Comparison of ENCODE assay signal across 9 cellular contexts in the genomic region with DNA sequence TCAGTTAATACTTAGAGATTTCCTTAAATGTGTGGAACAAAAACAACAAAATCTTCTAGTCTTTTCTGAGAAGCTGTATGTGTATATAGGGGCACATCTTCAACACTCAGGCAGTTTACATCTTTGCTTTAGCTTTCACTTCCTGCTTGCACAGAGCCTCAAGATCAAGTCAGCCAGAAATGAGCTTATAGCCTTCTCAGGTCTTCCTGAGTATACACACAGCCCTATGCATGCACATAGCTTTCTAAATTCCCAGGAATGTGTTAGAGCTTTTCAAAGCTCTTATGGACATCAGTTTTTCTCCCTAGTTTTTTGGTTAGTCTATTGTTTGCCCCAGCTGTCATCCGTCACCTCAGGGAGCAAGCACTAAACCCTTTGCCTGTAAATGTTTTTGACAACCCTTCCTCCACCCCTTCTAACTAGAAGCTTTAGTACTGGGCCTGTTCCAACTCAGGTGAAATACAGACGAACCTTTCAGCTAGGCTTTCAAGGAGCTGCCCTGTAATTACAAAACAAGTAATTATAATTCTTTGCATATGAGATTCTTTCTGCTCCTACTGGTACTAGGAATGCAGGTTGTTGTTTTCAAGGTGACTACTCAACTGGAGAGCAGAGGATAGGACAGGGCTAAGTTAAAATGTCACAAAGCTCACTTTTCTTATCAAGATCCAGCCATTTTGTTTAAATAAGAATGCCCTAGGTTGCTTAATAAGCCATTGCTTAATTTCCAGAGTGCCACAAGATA. TPM values are rescaled to one million over a fixed set of nuclear protein-coding genes. Genes with fewer than 3 reads are reported as not detected.
A peak's percentile ranks its signal among the peaks of the same experiment; 100 is the strongest.
DNase-seq lines count a peak whose midpoint lies in the region; ATAC-seq lines count a peak whose summit lies in the region.
"Had no signal": no experiment of that assay in that cellular context is flagged by ENCODE, and none has a peak within 500 bp of the region (broad histone marks: within the 10 kb centered on the region; RNA-seq: fewer than 3 reads in every experiment).

No MANE protein-coding gene starts in this region.

- DNase-seq in activated naive CD4-positive, alpha-beta T cell treated with anti-CD3 and anti-CD28 coated beads, Interleukin-2, amount 10 ng/mL, durations not matched to agents 7 days and 5 days, result no peak
- DNase-seq in activated naive CD4-positive, alpha-beta T cell (lab: John Stamatoyannopoulos, UW), result no peak
- DNase-seq in T-cell, result no peak
- no peak for DNase-seq in HAP-1 (ENCODE audit: low spot score in 2 of 2)
- DNase-seq in stimulated activated naive CD4-positive, alpha-beta T cell treated with Interleukin-2 at 50 U/mL for 16 hours (lab: John Stamatoyannopoulos, UW), result no peak
- no peak for DNase-seq in activated T-cell treated with anti-CD3 and anti-CD28 coated beads, Interleukin-2, amount 50 U/mL, for 1 hour

- H3K4me3 Mint-ChIP-seq in activated naive CD4-positive, alpha-beta T cell treated with anti-CD3 and anti-CD28 coated beads, Interleukin-2, amount 10 ng/mL, durations not matched to agents 7 days and 5 days, result no peak overlapping the region
- peak overlapping the region in 1 of 3 donors; percentile 2 for H3K4me3 Mint-ChIP-seq in T-cell

- H3K27ac ChIP-seq in thymus (ENCODE audit: low read depth), result peak overlapping the region; percentile 32

- peaks cover 29% of the 10 kb centered on the region for H3K4me1 Mint-ChIP-seq in activated naive CD4-positive, alpha-beta T cell treated with anti-CD3 and anti-CD28 coated beads, Interleukin-2, amount 10 ng/mL, durations not matched to agents 7 days and 5 days
- H3K4me1 Mint-ChIP-seq in T-cell, result peaks cover 16 to 20% (median 20%) of the 10 kb centered on the region in 3 donors

- 80% methylated on average over 2 of the region's 2 CpGs for WGBS in thymus

- peak overlapping the region; percentile 87 for H3K27ac Mint-ChIP-seq in activated naive CD4-positive, alpha-beta T cell treated with anti-CD3 and anti-CD28 coated beads, Interleukin-2, amount 10 ng/mL, durations not matched to agents 7 days and 5 days
- H3K27ac Mint-ChIP-seq in T-cell, result peak overlapping the region; percentile 86 to 87

- H3K4me3 ChIP-seq in thymus (ENCODE audit: low read length), result no peak overlapping the region
- no peak overlapping the region for H3K4me3 ChIP-seq in HAP-1

- H3K27me3 ChIP-seq in thymus (ENCODE audit: control insufficient read depth, insufficient read depth), result no peaks in the 10 kb centered on the region
- H3K27me3 ChIP-seq in HAP-1 (ENCODE audit: low read depth), result no peaks in the 10 kb centered on the region

- peaks cover 3% of the 10 kb centered on the region for H3K27me3 Mint-ChIP-seq in activated naive CD4-positive, alpha-beta T cell treated with anti-CD3 and anti-CD28 coated beads, Interleukin-2, amount 10 ng/mL, durations not matched to agents 7 days and 5 days
- peaks cover 0 to 8% of the 10 kb centered on the region in 2 donors for H3K27me3 Mint-ChIP-seq in T-cell

- CTCF ChIA-PET in activated naive CD4-positive, alpha-beta T cell treated with anti-CD3 and anti-CD28 coated beads, Interleukin-2, amount 10 ng/mL, durations not matched to agents 7 days and 5 days (lab: Charles Lee), result interaction anchor here (0.7 to 1.5 kb wide), 3 partner anchors 8 to 282 kb away, joined by 3 to 7 read pairs (median 3); no protein-coding TSS in a partner anchor
- CTCF ChIA-PET in T-cell (lab: Charles Lee), result interaction anchor here in 1 of 2 donors (0.5 to 0.9 kb wide), 2 partner anchors 10 to 79 kb away, joined by 3 read pairs; no protein-coding TSS in a partner anchor

- H3K4me1 ChIP-seq in thymus (ENCODE audit: control insufficient read depth, insufficient read depth, low read length) (no peaks in the 10 kb centered on the region), HAP-1 (no peaks in the 10 kb centered on the region)

- H3K36me3 ChIP-seq in thymus (ENCODE audit: control insufficient read depth, insufficient read depth) (no peaks in the 10 kb centered on the region), HAP-1 (replicated peaks) (no peaks in the 10 kb centered on the region)

- POLR2A ChIA-PET in T-cell (lab: Charles Lee), result interaction anchor here in 1 of 2 donors (0.5 to 0.6 kb wide), 2 partner anchors 26 to 53 kb away, joined by 3 read pairs; no protein-coding TSS in a partner anchor

- H3K9me3 ChIP-seq in thymus (ENCODE audit: control insufficient read depth) (no peaks in the 10 kb centered on the region), HAP-1 (peaks cover 4% of the 10 kb centered on the region; the same call in 1 of the 2 replicates)

- H3K36me3 Mint-ChIP-seq in activated naive CD4-positive, alpha-beta T cell treated with anti-CD3 and anti-CD28 coated beads, Interleukin-2, amount 10 ng/mL, durations not matched to agents 7 days and 5 days, result peaks cover 12% of the 10 kb centered on the region
- H3K36me3 Mint-ChIP-seq in T-cell, result peaks cover 14% of the 10 kb centered on the region

- in situ Hi-C loops in HAP-1 (cut with MboI; ENCODE audit: low sequenced_read_pairs), result no loop called here

- H3K9me3 Mint-ChIP-seq in activated naive CD4-positive, alpha-beta T cell treated with anti-CD3 and anti-CD28 coated beads, Interleukin-2, amount 10 ng/mL, durations not matched to agents 7 days and 5 days, result peaks cover 16% of the 10 kb centered on the region
- peaks cover 5 to 20% (median 12%) of the 10 kb centered on the region in 3 donors for H3K9me3 Mint-ChIP-seq in T-cell

- ATAC-seq in HG02884 (IDR thresholded peaks at IDR 0.05; ENCODE audit: unreplicated experiment) (peak; percentile 93), T-cell (replicated peaks in 1 of 4) (peak; percentile 84 to 96 (median 92))
- ATAC-seq: sciatic nerve had no signal

RNA-seq across cellular contexts. Expression of gene MTMR10, which starts 22.6 kb away (rescaled TPM):
- total RNA-seq in T-cell, result 10 to 100 TPM; 29.2 to 40.7 (median 33.1) TPM
- 17.2 TPM for polyA plus RNA-seq in thymus
